13 cellular contexts compared by ENCODE assay signal in the genomic region with DNA sequence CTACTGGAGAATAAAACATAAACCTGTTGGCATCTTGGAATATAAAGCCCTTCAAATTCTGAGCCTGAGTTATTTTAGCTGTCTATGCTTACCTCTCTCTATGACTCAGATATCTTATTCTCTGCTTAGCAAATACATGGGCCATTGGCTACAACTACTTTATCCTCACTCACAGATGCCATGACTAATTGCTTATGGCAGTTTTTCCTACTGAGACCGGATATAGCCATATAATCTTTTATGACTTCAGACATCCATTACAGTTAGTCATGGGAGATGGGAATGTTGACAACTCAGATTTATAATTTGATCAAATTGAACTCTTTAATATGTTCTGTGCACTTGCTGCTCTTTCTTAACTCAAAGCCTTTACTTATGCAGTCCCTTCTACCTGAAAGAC.
DNase-seq lines count a peak whose midpoint lies in the region; ATAC-seq and TF ChIP-seq lines count a peak whose summit lies in the region.
"Had no signal": no experiment of that assay in that cellular context is flagged by ENCODE, and none has a peak within 500 bp of the region (broad histone marks: within the 10 kb centered on the region; RNA-seq: fewer than 3 reads in every experiment).

No MANE protein-coding gene starts in this region.

- H3K36me3 Mint-ChIP-seq in osteocyte (ENCODE audit: unreplicated experiment) (peaks cover 3% of the 10 kb centered on the region), endodermal cell (ENCODE audit: low read depth) (no peaks in the 10 kb centered on the region)

- DNase-seq in ELR (ENCODE audit: low read depth) (peak; percentile 95), Panc1 (ENCODE audit: low read depth, low spot score) (peak; percentile 8), epithelial cell of prostate (ENCODE audit: low read depth, low spot score) (peak; percentile 75), osteocyte (ENCODE audit: extremely low spot score, unreplicated experiment) (no peak), endodermal cell (no peak), testis (no peak)
- DNase-seq: retina, RPMI8226 had no signal

- H3K4me3 Mint-ChIP-seq in osteocyte (ENCODE audit: unreplicated experiment) (no peak overlapping the region), endodermal cell (no peak overlapping the region)

- CTCF ChIA-PET in Panc1 (lab: Charles Lee), result no interaction called here

- H3K9me3 Mint-ChIP-seq in osteocyte (ENCODE audit: unreplicated experiment) (peaks cover 7% of the 10 kb centered on the region), endodermal cell (peaks cover 28% of the 10 kb centered on the region)

- H3K4me3 ChIP-seq in Panc1 (ENCODE audit: low read depth in 2 of 2, low read length in 2 of 2) (no peak overlapping the region), endodermal cell (ENCODE audit: low read length) (no peak overlapping the region), testis (no peak overlapping the region)
- H3K4me3 ChIP-seq: K562 had no signal

- no peak for TF ChIP-seq CTCF in Panc1 (IDR thresholded peaks at IDR 0.05)
- TF ChIP-seq CTCF in osteocyte (IDR thresholded peaks at IDR 0.05), result no peak
- TF ChIP-seq CTCF in endodermal cell (conservative IDR thresholded peaks at IDR 0.05), result no peak
- TF ChIP-seq CTCF in testis (IDR thresholded peaks at IDR 0.05), result no peak

- H3K36me3 ChIP-seq in Panc1 (ENCODE audit: control insufficient read depth, insufficient read depth, low read length), result no peaks in the 10 kb centered on the region
- H3K36me3 ChIP-seq in endodermal cell (ENCODE audit: control insufficient read depth, insufficient read depth, low read length), result no peaks in the 10 kb centered on the region
- H3K36me3 ChIP-seq in testis (ENCODE audit: low read depth, missing control alignments), result no peaks in the 10 kb centered on the region

- H3K9me3 ChIP-seq in Panc1 (ENCODE audit: control insufficient read depth, insufficient read depth, low read depth, low read length) (no peaks in the 10 kb centered on the region; the same call in 1 of the 2 replicates), endodermal cell (ENCODE audit: control insufficient read depth, low read length) (peaks cover 11% of the 10 kb centered on the region), testis (no peaks in the 10 kb centered on the region)

- POLR2A ChIA-PET in Panc1 (lab: Charles Lee), result no interaction called here

- H3K4me1 Mint-ChIP-seq in osteocyte (ENCODE audit: unreplicated experiment) (peaks cover 10% of the 10 kb centered on the region), endodermal cell (no peaks in the 10 kb centered on the region)

- TF ChIP-seq POLR2A in testis (IDR thresholded peaks at IDR 0.05), result no peak

- H3K27ac Mint-ChIP-seq in osteocyte (ENCODE audit: unreplicated experiment) (peak overlapping the region; percentile 36), endodermal cell (no peak overlapping the region)
- H3K27ac Mint-ChIP-seq: activated naive CD4-positive, alpha-beta T cell treated with anti-CD3 and anti-CD28 coated beads, Interleukin-2, amount 50 U/mL, for 72 hours had no signal

- no peak overlapping the region for H3K9ac ChIP-seq in endodermal cell (ENCODE audit: extremely low read depth, low read length, poor library complexity, severe bottlenecking)

- no TSS peak for BruUV-seq in Panc1 (replicated peaks; lab: Mats Ljungman, UMichigan)

- peak; percentile 66 for ATAC-seq in Panc1
- ATAC-seq in HG02852 (IDR thresholded peaks at IDR 0.05; ENCODE audit: unreplicated experiment), result no peak
- ATAC-seq in GM21737 (IDR thresholded peaks at IDR 0.05; ENCODE audit: unreplicated experiment), result no peak
- ATAC-seq: activated naive CD4-positive, alpha-beta T cell treated with anti-CD3 and anti-CD28 coated beads, Interleukin-2, amount 50 U/mL, for 72 hours; HCT116; K562 had no signal

- H3K27me3 Mint-ChIP-seq in osteocyte (ENCODE audit: unreplicated experiment), result no peaks in the 10 kb centered on the region
- no peaks in the 10 kb centered on the region for H3K27me3 Mint-ChIP-seq in endodermal cell (ENCODE audit: insufficient read depth)

- no peaks in the 10 kb centered on the region for H3K27me3 ChIP-seq in Panc1 (ENCODE audit: control insufficient read depth, insufficient read depth, low read length)
- no peaks in the 10 kb centered on the region for H3K27me3 ChIP-seq in endodermal cell (ENCODE audit: control insufficient read depth, insufficient read depth, low read length, poor library complexity, severe bottlenecking)
- H3K27me3 ChIP-seq in testis, result no peaks in the 10 kb centered on the region

- intact Hi-C loops in Panc1 (cut with micrococcal nuclease; ENCODE audit: unreplicated experiment), result no loop called here
- intact Hi-C loops in testis (cut with DNase I; ENCODE audit: low total_unique reads), result no loop called here

- no peaks in the 10 kb centered on the region for H3K4me1 ChIP-seq in Panc1 (ENCODE audit: control insufficient read depth, insufficient read depth, low read length)
- H3K4me1 ChIP-seq in endodermal cell (ENCODE audit: control insufficient read depth, insufficient read depth, low read length), result no peaks in the 10 kb centered on the region
- H3K4me1 ChIP-seq in testis, result no peaks in the 10 kb centered on the region

- in situ Hi-C loops in Panc1 (cut with HindIII; ENCODE audit: low pct_unique_long_range_greater_than_20kb, low sequenced_read_pairs), result no loop called here

- WGBS in endodermal cell (ENCODE audit: insufficient coverage in 1 of 2, insufficient read length in 1 of 2), 2 experiments, result 86% methylated on average over 1 of the region's 1 CpG; no CpG with 5 or more reads in 1 of the 2 experiments
- WGBS in testis, 2 donors, result 71 to 84% methylated on average over 1 of the region's 1 CpG

- H3K27ac ChIP-seq in Panc1 (ENCODE audit: low read length) (no peak overlapping the region), epithelial cell of prostate (peak overlapping the region; percentile 71), endodermal cell (ENCODE audit: low read depth, low read length) (no peak overlapping the region), testis (no peak overlapping the region)

Comparison
In these comparisons a context has a peak if more than half of its experiments do, and no peak if none do; other contexts are left out.
1. DNase-seq: peak in ELR (single experiment), Panc1 (single experiment) and epithelial cell of prostate (single experiment); none in osteocyte (single experiment), endodermal cell (single experiment) and testis (single experiment).